ENCODE assay signal across 12 cellular contexts in genomic region chr17:30000001-30000754, GRCh38. TPM values are rescaled to one million over a fixed set of nuclear protein-coding genes. Genes with fewer than 3 reads are reported as not detected.
DNase-seq lines count a peak whose midpoint lies in the region; ATAC-seq and TF ChIP-seq lines count a peak whose summit lies in the region.
"Had no signal": no experiment of that assay in that cellular context is flagged by ENCODE, and none has a peak within 500 bp of the region (broad histone marks: within the 10 kb centered on the region; RNA-seq: fewer than 3 reads in every experiment).

No MANE protein-coding gene starts in this region.

- intact Hi-C loops in activated CD4-positive, alpha-beta T cell treated with anti-CD3 and anti-CD28 coated beads for 36 hours (cut with DNase I, micrococcal nuclease) = no loop called here
- intact Hi-C loops in activated CD4-positive, alpha-beta T cell treated with anti-CD3 and anti-CD28 coated beads, Interleukin-2, amount 10 ng/mL, durations not matched to agents 24 days and 14 days (cut with micrococcal nuclease) = no loop called here
- intact Hi-C loops in tibial artery (cut with DNase I; ENCODE audit: low total_unique reads) = no loop called here

- H3K36me3 ChIP-seq in tibial artery = no peaks in the 10 kb centered on the region
- H3K36me3 ChIP-seq: heart left ventricle, suprapubic skin had no signal

- H3K4me1 Mint-ChIP-seq in activated CD4-positive, alpha-beta T cell treated with anti-CD3 and anti-CD28 coated beads for 36 hours = peaks cover 11% of the 10 kb centered on the region
- H3K4me1 Mint-ChIP-seq in activated CD4-positive, alpha-beta T cell treated with anti-CD3 and anti-CD28 coated beads, Interleukin-2, amount 10 ng/mL, durations not matched to agents 24 days and 14 days = peaks cover 11% of the 10 kb centered on the region
- peaks cover 7% of the 10 kb centered on the region for H3K4me1 Mint-ChIP-seq in central memory CD8-positive, alpha-beta T cell

- H3K4me3 ChIP-seq in LNCaP clone FGC (ENCODE audit: low read depth, low read length) = no peak overlapping the region
- no peak overlapping the region for H3K4me3 ChIP-seq in tibial artery
- H3K4me3 ChIP-seq: heart left ventricle, suprapubic skin had no signal

- DNase-seq in activated CD4-positive, alpha-beta T cell treated with anti-CD3 and anti-CD28 coated beads for 36 hours = no peak
- no peak for DNase-seq in activated CD4-positive, alpha-beta T cell treated with anti-CD3 and anti-CD28 coated beads, Interleukin-2, amount 10 ng/mL, durations not matched to agents 24 days and 14 days
- no peak for DNase-seq in LNCaP clone FGC (ENCODE audit: low read depth)
- no peak for DNase-seq in central memory CD8-positive, alpha-beta T cell (ENCODE audit: low spot score in 2 of 2)
- peak; percentile 20 for DNase-seq in pons (ENCODE audit: low spot score)
- no peak for DNase-seq in tibial artery
- no peak for DNase-seq in OCI-M2 (lab: John Stamatoyannopoulos, UW; ENCODE audit: unreplicated experiment)
- DNase-seq: heart left ventricle; NCI-H187 treated with DMSO at 0.1 percent for 48 hours; stimulated activated CD4-positive, alpha-beta T cell treated with anti-CD3 and anti-CD28 coated beads, Interleukin-4, amount 100 ng/mL, for 4 hours had no signal

- peak; percentile 18; the same call in 1 of the 2 replicates for TF ChIP-seq CTCF in LNCaP clone FGC (IDR thresholded peaks at IDR 0.05; ENCODE audit: control insufficient read depth, extremely low read depth, insufficient read depth)
- TF ChIP-seq CTCF in tibial artery (IDR thresholded peaks at IDR 0.05) = no peak

- CTCF ChIA-PET in activated CD4-positive, alpha-beta T cell treated with anti-CD3 and anti-CD28 coated beads for 36 hours (lab: Charles Lee) = interaction anchor here (1.3 to 2.1 kb wide), 3 partner anchors 8 to 21 kb away, joined by 3 to 6 read pairs (median 4); no protein-coding TSS in a partner anchor

- no peak overlapping the region for H3K27ac ChIP-seq in tibial artery
- H3K27ac ChIP-seq: heart left ventricle, suprapubic skin had no signal

- no peaks in the 10 kb centered on the region for H3K4me1 ChIP-seq in tibial artery
- H3K4me1 ChIP-seq: heart left ventricle, suprapubic skin had no signal

- POLR2A ChIA-PET in activated CD4-positive, alpha-beta T cell treated with anti-CD3 and anti-CD28 coated beads for 36 hours (lab: Charles Lee) = interaction anchor here (0.6 kb wide), 1 partner anchor 50 kb away, joined by 4 read pairs; no protein-coding TSS in a partner anchor

- no peak overlapping the region for H3K27ac Mint-ChIP-seq in activated CD4-positive, alpha-beta T cell treated with anti-CD3 and anti-CD28 coated beads for 36 hours
- H3K27ac Mint-ChIP-seq in activated CD4-positive, alpha-beta T cell treated with anti-CD3 and anti-CD28 coated beads, Interleukin-2, amount 10 ng/mL, durations not matched to agents 24 days and 14 days = no peak overlapping the region
- H3K27ac Mint-ChIP-seq in central memory CD8-positive, alpha-beta T cell (ENCODE audit: low read depth) = peak overlapping the region; percentile 57

- H3K27me3 ChIP-seq in tibial artery = no peaks in the 10 kb centered on the region
- H3K27me3 ChIP-seq: heart left ventricle, suprapubic skin had no signal

- H3K9me3 ChIP-seq in tibial artery = no peaks in the 10 kb centered on the region
- H3K9me3 ChIP-seq: heart left ventricle, suprapubic skin had no signal

- H3K4me3 Mint-ChIP-seq in activated CD4-positive, alpha-beta T cell treated with anti-CD3 and anti-CD28 coated beads for 36 hours = no peak overlapping the region
- H3K4me3 Mint-ChIP-seq in activated CD4-positive, alpha-beta T cell treated with anti-CD3 and anti-CD28 coated beads, Interleukin-2, amount 10 ng/mL, durations not matched to agents 24 days and 14 days = no peak overlapping the region
- no peak overlapping the region for H3K4me3 Mint-ChIP-seq in central memory CD8-positive, alpha-beta T cell

- peak; percentile 70 for ATAC-seq in activated CD4-positive, alpha-beta T cell treated with anti-CD3 and anti-CD28 coated beads for 36 hours
- ATAC-seq in central memory CD8-positive, alpha-beta T cell (replicated peaks; ENCODE audit: extremely low read depth, poor library complexity, severe bottlenecking) = peak; percentile 14
- ATAC-seq in HG03039 (IDR thresholded peaks at IDR 0.05; ENCODE audit: unreplicated experiment) = no peak
- ATAC-seq: heart left ventricle had no signal

- no peaks in the 10 kb centered on the region for H3K9me3 Mint-ChIP-seq in activated CD4-positive, alpha-beta T cell treated with anti-CD3 and anti-CD28 coated beads for 36 hours (ENCODE audit: low read depth)
- H3K9me3 Mint-ChIP-seq in activated CD4-positive, alpha-beta T cell treated with anti-CD3 and anti-CD28 coated beads, Interleukin-2, amount 10 ng/mL, durations not matched to agents 24 days and 14 days = no peaks in the 10 kb centered on the region
- no peaks in the 10 kb centered on the region for H3K9me3 Mint-ChIP-seq in central memory CD8-positive, alpha-beta T cell

- no peaks in the 10 kb centered on the region for H3K27me3 Mint-ChIP-seq in activated CD4-positive, alpha-beta T cell treated with anti-CD3 and anti-CD28 coated beads for 36 hours
- H3K27me3 Mint-ChIP-seq in activated CD4-positive, alpha-beta T cell treated with anti-CD3 and anti-CD28 coated beads, Interleukin-2, amount 10 ng/mL, durations not matched to agents 24 days and 14 days = peaks cover 5% of the 10 kb centered on the region
- H3K27me3 Mint-ChIP-seq in central memory CD8-positive, alpha-beta T cell = no peaks in the 10 kb centered on the region

- no peaks in the 10 kb centered on the region for H3K36me3 Mint-ChIP-seq in activated CD4-positive, alpha-beta T cell treated with anti-CD3 and anti-CD28 coated beads for 36 hours (ENCODE audit: low read depth)
- no peaks in the 10 kb centered on the region for H3K36me3 Mint-ChIP-seq in activated CD4-positive, alpha-beta T cell treated with anti-CD3 and anti-CD28 coated beads, Interleukin-2, amount 10 ng/mL, durations not matched to agents 24 days and 14 days (ENCODE audit: low read depth)
- no peaks in the 10 kb centered on the region for H3K36me3 Mint-ChIP-seq in central memory CD8-positive, alpha-beta T cell (ENCODE audit: insufficient read depth)

RNA-seq across cellular contexts. Expression of gene EFCAB5, which starts 58.7 kb away (rescaled TPM):
- under 1 TPM; 0.27 to 0.54 TPM for total RNA-seq in activated CD4-positive, alpha-beta T cell treated with anti-CD3 and anti-CD28 coated beads for 36 hours
- 0.21 and 0.28 TPM in 2 replicates for total RNA-seq in activated CD4-positive, alpha-beta T cell treated with anti-CD3 and anti-CD28 coated beads, Interleukin-2, amount 10 ng/mL, durations not matched to agents 24 days and 14 days
